In the genomic region with DNA sequence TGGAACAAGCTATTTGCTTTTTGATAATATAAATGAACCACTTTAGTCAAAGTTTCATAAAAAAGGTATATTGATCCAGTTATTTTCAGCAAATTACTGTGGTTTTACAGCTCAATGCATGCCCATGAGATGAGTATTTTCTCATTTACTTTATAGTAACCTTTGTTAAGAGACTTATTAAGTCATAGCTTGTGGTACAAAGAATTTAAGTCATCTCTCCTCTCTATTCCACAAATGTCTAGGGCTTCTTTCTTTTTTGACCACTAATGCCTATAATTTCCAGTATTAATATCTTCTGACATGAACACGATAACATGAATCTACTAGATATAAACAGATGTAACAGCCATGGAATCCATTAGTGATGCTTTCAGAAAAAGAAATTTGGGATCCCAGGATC, we compare ENCODE assay signal across 22 cellular contexts. TPM values are rescaled to one million over a fixed set of nuclear protein-coding genes. Genes with fewer than 3 reads are reported as not detected.
DNase-seq lines count a peak whose midpoint lies in the region; ATAC-seq and TF ChIP-seq lines count a peak whose summit lies in the region.
"Had no signal": no experiment of that assay in that cellular context is flagged by ENCODE, and none has a peak within 500 bp of the region (broad histone marks: within the 10 kb centered on the region; RNA-seq: fewer than 3 reads in every experiment).

No MANE protein-coding gene starts in this region.

- no peak overlapping the region for H3K4me3 ChIP-seq in foreskin fibroblast (ENCODE audit: low read depth in 1 of 2, low read length in 2 of 2)
- H3K4me3 ChIP-seq: BLaER1, GM23338, K562 had no signal

- peak; percentile 64 for ATAC-seq in GM18870 (IDR thresholded peaks at IDR 0.05; ENCODE audit: unreplicated experiment)
- ATAC-seq in HG02973 (IDR thresholded peaks at IDR 0.05; ENCODE audit: unreplicated experiment): peak; percentile 69
- no peak for ATAC-seq in effector memory CD8-positive, alpha-beta T cell (replicated peaks)
- ATAC-seq in HG02840 (IDR thresholded peaks at IDR 0.05; ENCODE audit: low FRiP score, unreplicated experiment): no peak
- ATAC-seq: GM23338 had no signal

- no peaks in the 10 kb centered on the region for H3K4me1 Mint-ChIP-seq in effector memory CD8-positive, alpha-beta T cell (ENCODE audit: low read depth in 2 of 2)

- H3K27me3 Mint-ChIP-seq in effector memory CD8-positive, alpha-beta T cell: peaks cover 41 to 69% of the 10 kb centered on the region in 2 donors

- peak; percentile 20 for DNase-seq in amniotic epithelial cell (ENCODE audit: low read depth)
- peak; percentile 40 for DNase-seq in myocyte (ENCODE audit: low read depth)
- DNase-seq in effector memory CD8-positive, alpha-beta T cell: no peak
- DNase-seq in foreskin fibroblast: no peak
- DNase-seq in activated naive CD4-positive, alpha-beta T cell (lab: John Stamatoyannopoulos, UW): no peak
- DNase-seq: CD4-positive, CD25-positive, alpha-beta regulatory T cell; DMS53; H9; Kasumi-1; NCI-H1092 treated with DMSO at 0.1 percent for 48 hours; NCI-H1436; NCI-H187; NCI-H2081 treated with DMSO at 0.1 percent for 48 hours; NCI-H2171; NCI-H510A; NCI-H69 had no signal

- H3K27ac Mint-ChIP-seq in effector memory CD8-positive, alpha-beta T cell: no peak overlapping the region
- H3K27ac Mint-ChIP-seq: CD4-positive, CD25-positive, alpha-beta regulatory T cell; GM23338; H9 had no signal

- H3K36me3 Mint-ChIP-seq in effector memory CD8-positive, alpha-beta T cell (ENCODE audit: insufficient read depth): no peaks in the 10 kb centered on the region
- H3K36me3 Mint-ChIP-seq: CD4-positive, CD25-positive, alpha-beta regulatory T cell had no signal

- no peak overlapping the region for H3K4me3 Mint-ChIP-seq in effector memory CD8-positive, alpha-beta T cell
- H3K4me3 Mint-ChIP-seq: CD4-positive, CD25-positive, alpha-beta regulatory T cell; GM23338; H9 had no signal

- TF ChIP-seq CTCF in foreskin fibroblast (IDR thresholded peaks at IDR 0.05; ENCODE audit: low read depth, low read length): no peak

- no peaks in the 10 kb centered on the region for H3K9me3 Mint-ChIP-seq in effector memory CD8-positive, alpha-beta T cell
- H3K9me3 Mint-ChIP-seq: GM23338, H9 had no signal

RNA-seq across cellular contexts. Expression of a gene that starts 42.7 kb away (rescaled TPM):
- 25.2 and 26.1 TPM in 2 replicates for total RNA-seq in myocyte
- 18.2 TPM for polyA plus RNA-seq in myocyte (2012)

Comparison
In these comparisons a context has a peak if more than half of its experiments do, and no peak if none do; other contexts are left out.
1. ATAC-seq: peak in GM18870 (single experiment) and HG02973 (single experiment); none in effector memory CD8-positive, alpha-beta T cell (single experiment) and HG02840 (single experiment).
2. DNase-seq: peak in amniotic epithelial cell (single experiment) and myocyte (single experiment); none in effector memory CD8-positive, alpha-beta T cell (0 of 3), foreskin fibroblast (0 of 2) and activated naive CD4-positive, alpha-beta T cell (0 of 4).